Comparison of ENCODE assay signal across 13 cellular contexts in the genomic region with DNA sequence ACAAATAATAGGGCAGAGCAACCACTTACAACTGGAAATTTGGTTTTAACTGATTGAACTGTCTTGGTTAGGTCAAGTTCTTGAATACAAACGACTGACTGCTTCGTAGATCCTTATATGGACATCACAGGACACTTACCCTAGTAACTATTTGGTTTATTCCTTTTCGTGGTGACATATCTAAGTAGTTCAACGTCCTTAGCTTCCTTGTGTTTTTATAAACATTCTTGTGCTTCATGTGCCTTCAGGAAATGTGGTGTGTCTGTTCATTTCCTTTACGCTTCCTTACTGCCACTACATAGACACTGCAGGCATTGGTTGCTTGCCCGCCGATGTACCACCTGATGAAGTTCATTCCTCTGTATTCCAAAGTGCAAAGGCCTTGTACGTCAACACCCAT. TPM values are rescaled to one million over a fixed set of nuclear protein-coding genes. Genes with fewer than 3 reads are reported as not detected.
DNase-seq lines count a peak whose midpoint lies in the region; ATAC-seq and TF ChIP-seq lines count a peak whose summit lies in the region.
"Had no signal": no experiment of that assay in that cellular context is flagged by ENCODE, and none has a peak within 500 bp of the region (broad histone marks: within the 10 kb centered on the region; RNA-seq: fewer than 3 reads in every experiment).

No MANE protein-coding gene starts in this region.

- no peaks in the 10 kb centered on the region for H3K27me3 ChIP-seq in rectal smooth muscle tissue (ENCODE audit: control insufficient read depth, insufficient read depth, low read length)

- H3K4me3 ChIP-seq in rectal smooth muscle tissue (ENCODE audit: low read length) = no peak overlapping the region
- H3K4me3 ChIP-seq in foreskin fibroblast (ENCODE audit: low read depth in 1 of 2, low read length in 2 of 2) = no peak overlapping the region
- H3K4me3 ChIP-seq: lower lobe of right lung had no signal

- peak overlapping the region; percentile 22 to 87 for H3K27ac Mint-ChIP-seq in effector memory CD8-positive, alpha-beta T cell

- peak; percentile 69 for DNase-seq in activated effector memory CD4-positive, alpha-beta T cell treated with anti-CD3 and anti-CD28 coated beads, Interleukin-2, amount 50 U/mL, for 16 hours
- DNase-seq in activated effector memory CD4-positive, alpha-beta T cell treated with Interleukin-2 at 50 U/mL for 16 hours = no peak
- DNase-seq in T follicular helper cell (ENCODE audit: low read depth) (peak; percentile 31), foreskin fibroblast (no peak), mucosa of gallbladder (ENCODE audit: low spot score) (no peak), NCI-H1092 (lab: John Stamatoyannopoulos, UW) (no peak)
- DNase-seq in effector memory CD8-positive, alpha-beta T cell = peak in 2 of 3 experiments; percentile 32 to 41
- DNase-seq: DMS 273 treated with DMSO at 0.1 percent for 48 hours; lower lobe of right lung; NCI-H2227 treated with DMSO at 0.1 percent for 48 hours; stimulated activated CD4-positive, alpha-beta T cell treated with anti-CD3 and anti-CD28 coated beads, Interleukin-12 subunit alpha, Interleukin-12 subunit beta, amount 100 ng/mL, for 4 hours had no signal

- H3K36me3 ChIP-seq in rectal smooth muscle tissue (ENCODE audit: control insufficient read depth, insufficient read depth, low read length) = peaks cover 15% of the 10 kb centered on the region

- H3K9me3 Mint-ChIP-seq in effector memory CD8-positive, alpha-beta T cell = no peaks in the 10 kb centered on the region
- H3K9me3 Mint-ChIP-seq: activated naive CD4-positive, alpha-beta T cell treated with anti-CD3 and anti-CD28 coated beads, Interleukin-2, amount 50 U/mL, for 72 hours had no signal

- H3K4me1 Mint-ChIP-seq in effector memory CD8-positive, alpha-beta T cell (ENCODE audit: low read depth in 2 of 2) = peaks cover 44 to 46% of the 10 kb centered on the region in 2 donors

- H3K27me3 Mint-ChIP-seq in effector memory CD8-positive, alpha-beta T cell = no peaks in the 10 kb centered on the region

- no peak for TF ChIP-seq CTCF in foreskin fibroblast (IDR thresholded peaks at IDR 0.05; ENCODE audit: low read depth, low read length)

- H3K4me1 ChIP-seq in rectal smooth muscle tissue (ENCODE audit: control insufficient read depth, insufficient read depth, low read length) = peaks cover 21% of the 10 kb centered on the region

- H3K4me3 Mint-ChIP-seq in effector memory CD8-positive, alpha-beta T cell = peak overlapping the region in 1 of 2 donors; percentile 47

- peaks cover 29% of the 10 kb centered on the region for H3K36me3 Mint-ChIP-seq in effector memory CD8-positive, alpha-beta T cell (ENCODE audit: insufficient read depth)

- peak; percentile 87 for ATAC-seq in effector memory CD8-positive, alpha-beta T cell (replicated peaks)
- ATAC-seq: activated naive CD4-positive, alpha-beta T cell treated with anti-CD3 and anti-CD28 coated beads, Interleukin-2, amount 50 U/mL, for 72 hours; lower lobe of right lung had no signal

- H3K9ac ChIP-seq in rectal smooth muscle tissue (ENCODE audit: low read length) = no peak overlapping the region

- H3K27ac ChIP-seq in rectal smooth muscle tissue (ENCODE audit: low read depth, low read length) = peak overlapping the region; percentile 58

RNA-seq across cellular contexts. Expression of a gene that starts 59.3 kb away (rescaled TPM):
- 60.8 TPM for total RNA-seq in mucosa of gallbladder

Comparison
In these comparisons a context has a peak if more than half of its experiments do, and no peak if none do; other contexts are left out.
1. DNase-seq: peak in activated effector memory CD4-positive, alpha-beta T cell treated with anti-CD3 and anti-CD28 coated beads, Interleukin-2, amount 50 U/mL, for 16 hours (single experiment), T follicular helper cell (single experiment) and effector memory CD8-positive, alpha-beta T cell (2 of 3); none in activated effector memory CD4-positive, alpha-beta T cell treated with Interleukin-2 at 50 U/mL for 16 hours (single experiment), foreskin fibroblast (0 of 2), mucosa of gallbladder (single experiment) and NCI-H1092 (single experiment).